ENCODE assay signal across 16 cellular contexts in genomic region chr2:57893800-57894199, GRCh38.
DNase-seq lines count a peak whose midpoint lies in the region; ATAC-seq, FAIRE-seq and TF ChIP-seq lines count a peak whose summit lies in the region.
"Had no signal": no experiment of that assay in that cellular context is flagged by ENCODE, and none has a peak within 500 bp of the region (broad histone marks: within the 10 kb centered on the region; RNA-seq: fewer than 3 reads in every experiment).

No MANE protein-coding gene starts in this region.

- H3K4me2 ChIP-seq in HepG2 (ENCODE audit: low read depth, low read length) = peak overlapping the region; percentile 26; the same call in 1 of the 2 replicates
- H3K4me2 ChIP-seq in GM12878 (ENCODE audit: control insufficient read depth, insufficient read depth) = no peak overlapping the region; the same call in 1 of the 2 replicates

- in situ Hi-C loops in HepG2 (cut with HindIII; ENCODE audit: extremely low pct_ligation_motif_present, low pct_unique_long_range_greater_than_20kb) = no loop called here
- in situ Hi-C loops in GM12878 (cut with MboI) = no loop called here

- CTCF ChIA-PET in HepG2 (lab: Yijun Ruan, JAX; ENCODE audit: low intra/inter-chr PET ratio, low total read pairs) = no interaction called here
- CTCF ChIA-PET in GM12878 (lab: Yijun Ruan, JAX) = interaction anchor here (0.6 to 5.6 kb wide), 5 partner anchors 10 to 187 kb away, joined by 3 to 32 read pairs (median 4); no protein-coding TSS in a partner anchor

- H3K27me3 ChIP-seq in HepG2 (ENCODE audit: control insufficient read depth in 1 of 2, insufficient read depth in 2 of 2, low read length in 2 of 2) = no peaks in the 10 kb centered on the region; a peak in 1 of 5 replicates
- no peaks in the 10 kb centered on the region for H3K27me3 ChIP-seq in right lobe of liver
- H3K27me3 ChIP-seq in GM12878 (replicated peaks in 1 of 2; ENCODE audit: control insufficient read depth in 2 of 2, insufficient read depth in 2 of 2, low read length in 1 of 2) = no peaks in the 10 kb centered on the region
- H3K27me3 ChIP-seq: BLaER1 treated with 17β-estradiol and CSF1 and Interleukin-3, amounts not matched to agents 10 nM and 100 nM had no signal

- TF ChIP-seq RAD21 in HepG2 (CRISPR knock-in tag; IDR thresholded peaks at IDR 0.05) (no peak), GM12878 (IDR thresholded peaks at IDR 0.05; ENCODE audit: insufficient read depth, low read depth, low read length) (no peak)

- TF ChIP-seq EP300 in HepG2 (IDR thresholded peaks at IDR 0.05; ENCODE audit: low read depth in 2 of 2, low read length in 2 of 2) = no peak
- TF ChIP-seq EP300 in HepG2 (CRISPR knock-in tag; IDR thresholded peaks at IDR 0.05; ENCODE audit: borderline replicate concordance) = no peak
- no peak for TF ChIP-seq EP300 in GM12878 (IDR thresholded peaks at IDR 0.05; ENCODE audit: borderline replicate concordance in 1 of 2, control insufficient read depth in 1 of 2, low read depth in 2 of 2, low read length in 2 of 2)

- RAD21 ChIA-PET in GM12878 (lab: Charles Lee; ENCODE audit: unreplicated experiment) = interaction anchor here (0.8 to 6.3 kb wide), 6 partner anchors 10 to 134 kb away, joined by 4 to 66 read pairs (median 18); no protein-coding TSS in a partner anchor

- H3K9ac ChIP-seq in HepG2 (ENCODE audit: insufficient read depth, low read depth, low read length) (no peak overlapping the region), GM12878 (ENCODE audit: control insufficient read depth, insufficient read depth, low read length) (no peak overlapping the region)
- H3K9ac ChIP-seq: BLaER1 treated with 17β-estradiol and CSF1 and Interleukin-3, amounts not matched to agents 10 nM and 100 nM had no signal

- H3K4me3 ChIP-seq in HepG2 (replicated peaks in 1 of 3; ENCODE audit: insufficient read depth in 1 of 3, low read depth in 2 of 3, low read length in 3 of 3) (no peak overlapping the region), right lobe of liver (no peak overlapping the region), GM12878 (no peak overlapping the region)
- H3K4me3 ChIP-seq: BLaER1 treated with 17β-estradiol and CSF1 and Interleukin-3, amounts not matched to agents 10 nM and 100 nM had no signal

- DNase-seq in HepG2 (ENCODE audit: low spot score) (peak; percentile 83), right lobe of liver (no peak), NCI-H446 treated with DMSO at 0.1 percent for 48 hours (lab: John Stamatoyannopoulos, UW) (peak; percentile 48), GM12878 (ENCODE audit: low read depth, low spot score) (no peak), KG1 (lab: John Stamatoyannopoulos, UW) (no peak), islet precursor cell (no peak)
- DNase-seq: 8988T; CD4-positive, CD25-positive, alpha-beta regulatory T cell; CD8-positive, alpha-beta memory T cell; COR-L47; GDM1; GOT3; H7 had no signal

- no peak for TF ChIP-seq POLR2A in HepG2 (IDR thresholded peaks at IDR 0.05; ENCODE audit: insufficient read depth in 1 of 2, low read depth in 2 of 2, low read length in 2 of 2)
- no peak for TF ChIP-seq POLR2A in right lobe of liver (IDR thresholded peaks at IDR 0.05)
- no peak for TF ChIP-seq POLR2A in GM12878 (IDR thresholded peaks at IDR 0.05; ENCODE audit: low read depth, low read length)

- peak; percentile 97 for ATAC-seq in HepG2
- ATAC-seq in right lobe of liver = no peak
- no peak for ATAC-seq in GM12878
- no peak for ATAC-seq in HG03097 (IDR thresholded peaks at IDR 0.05; ENCODE audit: low FRiP score, unreplicated experiment)
- no peak for ATAC-seq in HG02852 (IDR thresholded peaks at IDR 0.05; ENCODE audit: unreplicated experiment)

- TF ChIP-seq CTCF in HepG2 (CRISPR knock-in tag; IDR thresholded peaks at IDR 0.05) = no peak
- no peak for TF ChIP-seq CTCF in right lobe of liver (IDR thresholded peaks at IDR 0.05)
- no peak for TF ChIP-seq CTCF in GM12878 (IDR thresholded peaks at IDR 0.05 in 2 of 3, conservative IDR thresholded peaks at IDR 0.05 in 1 of 3; ENCODE audit: control insufficient read depth in 2 of 3, extremely low read depth in 1 of 3, insufficient read depth in 1 of 3, low read depth in 3 of 3, low read length in 3 of 3)

- POLR2A ChIA-PET in HepG2 (lab: Yijun Ruan, JAX) = no interaction called here
- POLR2A ChIA-PET in GM12878 (lab: Charles Lee) = interaction anchor here (0.6 to 3.9 kb wide), 4 partner anchors 10 to 158 kb away, joined by 3 to 24 read pairs (median 4); no protein-coding TSS in a partner anchor

- SMC1A ChIA-PET in GM12878 (lab: Charles Lee; ENCODE audit: uncharacterized antibody, unreplicated experiment) = interaction anchor here (0.5 to 10.5 kb wide), 12 partner anchors 11 to 241 kb away, joined by 3 to 159 read pairs (median 6); no protein-coding TSS in a partner anchor

- H3K9me3 ChIP-seq in HepG2 (ENCODE audit: low read length) = no peaks in the 10 kb centered on the region
- no peaks in the 10 kb centered on the region for H3K9me3 ChIP-seq in right lobe of liver
- no peaks in the 10 kb centered on the region; the same call in 2 of the 3 replicates for H3K9me3 ChIP-seq in GM12878 (replicated peaks; ENCODE audit: control insufficient read depth, insufficient read depth, low read length)
- H3K9me3 ChIP-seq: BLaER1 treated with 17β-estradiol and CSF1 and Interleukin-3, amounts not matched to agents 10 nM and 100 nM had no signal

- intact Hi-C loops in HepG2 (cut with micrococcal nuclease; ENCODE audit: unreplicated experiment) = loop anchor here (5.0 kb wide), 1 partner anchor 154 kb away; the partner anchor contains the start of gene VRK2
- intact Hi-C loops in right lobe of liver (cut with DNase I) = no loop called here
- intact Hi-C loops in GM12878 (cut with micrococcal nuclease; ENCODE audit: unreplicated experiment) = loop anchor here (1.0 to 2.0 kb wide), 2 partner anchors 9 to 15 kb away; no protein-coding TSS in a partner anchor

- H3K4me1 ChIP-seq in HepG2 (ENCODE audit: insufficient read depth, low read length) (peaks cover 20% of the 10 kb centered on the region), right lobe of liver (no peaks in the 10 kb centered on the region), GM12878 (ENCODE audit: control insufficient read depth, insufficient read depth, low read length) (peaks cover 33% of the 10 kb centered on the region)

- H3K27ac ChIP-seq in HepG2 (ENCODE audit: extremely low read length, insufficient read depth, low read length) = no peak overlapping the region
- no peak overlapping the region for H3K27ac ChIP-seq in right lobe of liver
- peak overlapping the region; percentile 72 for H3K27ac ChIP-seq in GM12878 (ENCODE audit: control insufficient read depth, insufficient read depth)

- no peak overlapping the region for H2AFZ ChIP-seq in HepG2 (ENCODE audit: low read length)
- H2AFZ ChIP-seq in GM12878 (ENCODE audit: control insufficient read depth, low read depth, low read length) = peak overlapping the region; percentile 26; the same call in 1 of the 2 replicates

- H4K20me1 ChIP-seq in HepG2 (ENCODE audit: insufficient read depth, low read length) (no peaks in the 10 kb centered on the region), GM12878 (ENCODE audit: control insufficient read depth, insufficient read depth) (no peaks in the 10 kb centered on the region)
- H4K20me1 ChIP-seq: BLaER1 treated with 17β-estradiol and CSF1 and Interleukin-3, amounts not matched to agents 10 nM and 100 nM had no signal

- 3% methylated on average over 1 of the region's 1 CpG for WGBS in HepG2 (ENCODE audit: low lambda C conversion rate)
- WGBS in right lobe of liver (ENCODE audit: insufficient coverage, low coverage, low lambda C conversion rate, missing lambda C conversion rate) = 86% methylated on average over 1 of the region's 1 CpG
- WGBS in GM12878 (ENCODE audit: insufficient coverage, insufficient replicate concordance, low lambda C conversion rate, missing lambda C conversion rate) = 80% methylated on average over 1 of the region's 1 CpG

- H3K79me2 ChIP-seq in HepG2 (ENCODE audit: insufficient read depth, low read length) = no peaks in the 10 kb centered on the region
- H3K79me2 ChIP-seq in GM12878 (ENCODE audit: control insufficient read depth, insufficient read depth, low read length) = no peaks in the 10 kb centered on the region

- H3K36me3 ChIP-seq in HepG2 (replicated peaks in 1 of 2; ENCODE audit: control insufficient read depth in 1 of 2, insufficient read depth in 2 of 2, low read length in 2 of 2) (no peaks in the 10 kb centered on the region), right lobe of liver (no peaks in the 10 kb centered on the region), GM12878 (ENCODE audit: control insufficient read depth in 2 of 2, insufficient read depth in 2 of 2, low read length in 1 of 2) (no peaks in the 10 kb centered on the region)
- H3K36me3 ChIP-seq: BLaER1 treated with 17β-estradiol and CSF1 and Interleukin-3, amounts not matched to agents 10 nM and 100 nM had no signal

- FAIRE-seq in HepG2 (lab: Jason Lieb, UNC) = no peak
- no peak for FAIRE-seq in GM12878 (lab: Jason Lieb, UNC)

- BruUV-seq in HepG2 (replicated peaks; lab: Mats Ljungman, UMichigan) = no TSS peak
- BruUV-seq in GM12878 (replicated peaks; lab: Mats Ljungman, UMichigan) = no TSS peak

TF ChIP-seq in GM12878, 131 proteins besides CTCF, POLR2A, EP300 and RAD21 (continues in another document):
- no peak for TF ChIP-seq PAX8 (IDR thresholded peaks at IDR 0.05)
- TF ChIP-seq, protein P1, sequence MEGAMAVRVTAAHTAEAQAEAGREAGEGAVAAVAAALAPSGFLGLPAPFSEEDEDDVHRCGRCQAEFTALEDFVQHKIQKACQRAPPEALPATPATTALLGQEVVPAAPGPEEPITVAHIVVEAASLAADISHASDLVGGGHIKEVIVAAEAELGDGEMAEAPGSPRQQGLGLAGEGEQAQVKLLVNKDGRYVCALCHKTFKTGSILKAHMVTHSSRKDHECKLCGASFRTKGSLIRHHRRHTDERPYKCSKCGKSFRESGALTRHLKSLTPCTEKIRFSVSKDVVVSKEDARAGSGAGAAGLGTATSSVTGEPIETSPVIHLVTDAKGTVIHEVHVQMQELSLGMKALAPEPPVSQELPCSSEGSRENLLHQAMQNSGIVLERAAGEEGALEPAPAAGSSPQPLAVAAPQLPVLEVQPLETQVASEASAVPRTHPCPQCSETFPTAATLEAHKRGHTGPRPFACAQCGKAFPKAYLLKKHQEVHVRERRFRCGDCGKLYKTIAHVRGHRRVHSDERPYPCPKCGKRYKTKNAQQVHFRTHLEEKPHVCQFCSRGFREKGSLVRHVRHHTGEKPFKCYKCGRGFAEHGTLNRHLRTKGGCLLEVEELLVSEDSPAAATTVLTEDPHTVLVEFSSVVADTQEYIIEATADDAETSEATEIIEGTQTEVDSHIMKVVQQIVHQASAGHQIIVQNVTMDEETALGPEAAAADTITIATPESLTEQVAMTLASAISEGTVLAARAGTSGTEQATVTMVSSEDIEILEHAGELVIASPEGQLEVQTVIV (IDR thresholded peaks at IDR 0.05; ENCODE audit: borderline replicate concordance, partially characterized antibody) = no peak

Comparison
In these comparisons a context has a peak if more than half of its experiments do, and no peak if none do; other contexts are left out.
1. DNase-seq: peak in HepG2 (single experiment) and NCI-H446 treated with DMSO at 0.1 percent for 48 hours (single experiment); none in right lobe of liver (0 of 3), GM12878 (single experiment), KG1 (single experiment) and islet precursor cell (single experiment).
2. intact Hi-C loops: an anchor here in HepG2 (5.0 kb wide) and GM12878 (1.0 to 2.0 kb wide); none called in right lobe of liver.
3. Of the 75 proteins assayed by ChIP-seq in both HepG2 and GM12878: peak only in HepG2: ASH2L; only in GM12878: none; in both: none; in neither: 74.